16 cellular contexts compared by ENCODE assay signal in the genomic region with DNA sequence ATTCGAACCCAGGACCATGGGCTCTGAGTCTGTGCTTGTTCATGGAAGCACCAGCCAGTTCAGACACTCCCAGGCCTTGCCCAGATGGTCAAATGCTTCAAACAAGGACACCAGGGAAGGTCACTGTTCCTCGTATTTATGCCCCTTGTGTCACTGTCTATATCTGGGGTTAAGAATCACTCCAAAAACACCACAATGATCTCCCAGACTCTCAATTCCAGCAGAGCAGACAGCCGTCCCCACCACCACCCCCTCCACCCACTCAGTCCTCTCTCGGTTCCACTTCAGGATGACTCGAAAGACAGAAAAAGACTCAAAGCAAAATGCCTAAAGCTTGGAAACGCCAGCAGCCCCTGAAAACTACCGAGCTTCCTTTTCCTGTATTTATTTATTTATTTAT.
DNase-seq lines count a peak whose midpoint lies in the region; ATAC-seq, FAIRE-seq and TF ChIP-seq lines count a peak whose summit lies in the region.
"Had no signal": no experiment of that assay in that cellular context is flagged by ENCODE, and none has a peak within 500 bp of the region (broad histone marks: within the 10 kb centered on the region; RNA-seq: fewer than 3 reads in every experiment).

No MANE protein-coding gene starts in this region.

- TF ChIP-seq POLR2A in GM12892 (IDR thresholded peaks at IDR 0.05; ENCODE audit: low read depth, low read length), result no peak

- H3K79me2 ChIP-seq in mammary epithelial cell (ENCODE audit: insufficient read depth, low read length), result no peaks in the 10 kb centered on the region

- CTCF ChIA-PET in mammary epithelial cell (lab: Charles Lee; ENCODE audit: low non-redundant PET), result no interaction called here

- H3K4me1 ChIP-seq in psoas muscle (peaks cover 17% of the 10 kb centered on the region), mammary epithelial cell (ENCODE audit: insufficient read depth, low read length) (no peaks in the 10 kb centered on the region)
- H3K4me1 ChIP-seq: Peyer's patch had no signal

- no peak for DNase-seq in CD14-positive monocyte (ENCODE audit: low spot score)
- no peak for DNase-seq in GM12892 (ENCODE audit: insufficient read length)
- DNase-seq in dedifferentiated amniotic fluid mesenchymal stem cell (ENCODE audit: extremely low spot score), result peak; percentile 10
- DNase-seq in psoas muscle, result no peak
- DNase-seq in mammary epithelial cell, result no peak
- no peak for DNase-seq in HT-29 (ENCODE audit: low spot score)
- DNase-seq: HFFc6, IMR-90, NCI-H1417, NCI-H2029, NCI-H510A treated with DMSO at 0.1 percent for 48 hours, Peyer's patch, SHP77 had no signal

- in situ Hi-C loops in mammary epithelial cell (cut with MboI; ENCODE audit: low sequenced_read_pairs in 2 of 2), result no loop called here

- peaks cover 0 to 2% (median 0%) of the 10 kb centered on the region in 3 donors for H3K27me3 Mint-ChIP-seq in CD14-positive monocyte (ENCODE audit: low read depth in 3 of 3)

- H3K36me3 Mint-ChIP-seq in CD14-positive monocyte, result peaks cover 0 to 11% of the 10 kb centered on the region in 2 donors

- peak overlapping the region; percentile 78 for H3K27ac ChIP-seq in psoas muscle
- no peak overlapping the region for H3K27ac ChIP-seq in mammary epithelial cell (ENCODE audit: insufficient read depth, low read depth, low read length)
- H3K27ac ChIP-seq: Peyer's patch had no signal

- WGBS in psoas muscle, 3 donors, result 37 to 52% (median 45%) methylated on average over 7 of the region's 7 CpGs
- WGBS in mammary epithelial cell (ENCODE audit: low coverage, missing lambda C conversion rate), result 72% methylated on average over 5 of the region's 7 CpGs

- H3K9ac ChIP-seq in mammary epithelial cell (ENCODE audit: insufficient read depth, low read length), result no peak overlapping the region

- no peak overlapping the region for H3K4me3 Mint-ChIP-seq in CD14-positive monocyte
- H3K4me3 Mint-ChIP-seq: B cell, HFFc6 had no signal

- H3K27ac Mint-ChIP-seq in CD14-positive monocyte, result peak overlapping the region in 4 of 7 donors; percentile 13 to 80 (median 42)
- H3K27ac Mint-ChIP-seq: B cell, HFFc6 had no signal

- dilution Hi-C loops in mammary epithelial cell (cut with HindIII; ENCODE audit: low sequenced_read_pairs), result no loop called here

- peak; percentile 87 to 90 (median 90) for ATAC-seq in psoas muscle
- no peak for ATAC-seq in HG02840 (IDR thresholded peaks at IDR 0.05; ENCODE audit: low FRiP score, unreplicated experiment)
- ATAC-seq in GM21526 (IDR thresholded peaks at IDR 0.05; ENCODE audit: low FRiP score, unreplicated experiment), result no peak

- BruUV-seq in mammary epithelial cell (replicated peaks; lab: Mats Ljungman, UMichigan), result no TSS peak

- H3K27me3 ChIP-seq in psoas muscle (ENCODE audit: insufficient read depth in 3 of 3, low read length in 2 of 3) (no peaks in the 10 kb centered on the region), mammary epithelial cell (ENCODE audit: insufficient read depth, low read length) (no peaks in the 10 kb centered on the region)
- H3K27me3 ChIP-seq: Peyer's patch had no signal

- peaks cover 0 to 3% of the 10 kb centered on the region in 2 donors for H3K36me3 ChIP-seq in psoas muscle (ENCODE audit: insufficient read depth in 1 of 2, low read depth in 1 of 2)
- H3K36me3 ChIP-seq in mammary epithelial cell (ENCODE audit: insufficient read depth, low read length), result no peaks in the 10 kb centered on the region
- H3K36me3 ChIP-seq: Peyer's patch had no signal

- H3K9me3 Mint-ChIP-seq in CD14-positive monocyte, result peaks cover 0 to 5% (median 0%) of the 10 kb centered on the region in 7 donors
- H3K9me3 Mint-ChIP-seq: HFFc6 had no signal

- no peak overlapping the region for H2AFZ ChIP-seq in mammary epithelial cell (ENCODE audit: low read depth, low read length)

- TF ChIP-seq CTCF in CD14-positive monocyte (IDR thresholded peaks at IDR 0.05), result no peak
- no peak for TF ChIP-seq CTCF in psoas muscle (IDR thresholded peaks at IDR 0.05)
- no peak for TF ChIP-seq CTCF in mammary epithelial cell (conservative IDR thresholded peaks at IDR 0.05 in 1 of 2, IDR thresholded peaks at IDR 0.05 in 1 of 2; ENCODE audit: extremely low read depth in 1 of 2, insufficient read depth in 1 of 2, low read depth in 1 of 2, low read length in 2 of 2)

- no peak overlapping the region for H3K4me2 ChIP-seq in mammary epithelial cell (ENCODE audit: insufficient read depth, low read depth, low read length)

- no peaks in the 10 kb centered on the region for H3K9me3 ChIP-seq in psoas muscle
- H3K9me3 ChIP-seq in mammary epithelial cell (replicated peaks; ENCODE audit: insufficient read depth, low read length), result peaks cover 5% of the 10 kb centered on the region
- H3K9me3 ChIP-seq: Peyer's patch had no signal

- no peaks in the 10 kb centered on the region for H4K20me1 ChIP-seq in mammary epithelial cell (ENCODE audit: insufficient read depth, low read length)

- intact Hi-C loops in CD14-positive monocyte (cut with micrococcal nuclease), result no loop called here
- intact Hi-C loops in psoas muscle (cut with DNase I), result no loop called here
- intact Hi-C loops in mammary epithelial cell (cut with micrococcal nuclease), result no loop called here

- peaks cover 29% of the 10 kb centered on the region for H3K4me1 Mint-ChIP-seq in CD14-positive monocyte

- FAIRE-seq in GM12892 (lab: Jason Lieb, UNC), result peak; percentile 51

- H3K4me3 ChIP-seq in psoas muscle (no peak overlapping the region), mammary epithelial cell (replicated peaks in 1 of 3; ENCODE audit: insufficient read depth in 1 of 3, low read depth in 2 of 3, low read length in 3 of 3) (no peak overlapping the region)
- H3K4me3 ChIP-seq: Peyer's patch had no signal

Comparison
In these comparisons a context has a peak if more than half of its experiments do, and no peak if none do; other contexts are left out.
1. ATAC-seq: peak in psoas muscle (4 of 4); none in HG02840 (single experiment) and GM21526 (single experiment).